Comparison of ENCODE assay signal across 8 cellular contexts in the genomic region with DNA sequence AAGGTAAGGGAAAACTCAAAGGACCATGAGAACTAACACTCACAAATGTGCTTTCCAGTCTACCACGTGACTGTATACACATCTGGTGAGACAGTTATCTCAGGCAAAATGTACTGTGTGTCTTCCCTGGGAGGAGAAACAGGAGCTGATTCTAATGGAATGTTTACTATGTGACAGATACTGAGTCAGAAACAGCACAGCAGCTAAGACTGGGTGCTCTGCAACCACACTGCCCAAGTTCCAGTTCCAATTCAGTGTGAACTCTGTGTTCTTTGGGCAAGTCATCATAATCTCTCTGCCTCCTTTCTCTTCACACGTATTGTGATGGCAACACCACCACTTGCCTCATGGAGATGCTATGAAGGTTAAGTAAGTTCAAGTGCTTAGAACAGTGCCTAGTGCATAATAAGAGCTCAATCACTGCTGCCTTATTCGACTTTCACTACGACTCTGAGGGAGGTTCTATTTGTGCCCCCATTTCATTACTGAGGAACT.
DNase-seq lines count a peak whose midpoint lies in the region; ATAC-seq and TF ChIP-seq lines count a peak whose summit lies in the region.

No MANE protein-coding gene starts in this region.

- intact Hi-C loops in activated B cell treated with CpG ODN at 0.5 μM for 24 hours (cut with micrococcal nuclease): no loop called here

- no peaks in the 10 kb centered on the region for H3K27me3 Mint-ChIP-seq in activated B cell treated with CpG ODN at 0.5 μM for 24 hours

- peak; percentile 51 for ATAC-seq in HG03066 (IDR thresholded peaks at IDR 0.05; ENCODE audit: low read depth, unreplicated experiment)
- ATAC-seq in activated B cell treated with CpG ODN at 0.5 μM for 24 hours (ENCODE audit: low read depth): peak; percentile 4

- no peak overlapping the region for H3K4me3 ChIP-seq in GM12865 (ENCODE audit: low read depth, low read length)
- no peak overlapping the region for H3K4me3 ChIP-seq in retinal pigment epithelial cell (ENCODE audit: low read length)

- CTCF ChIA-PET in activated B cell treated with CpG ODN at 0.5 μM for 24 hours (lab: Charles Lee): interaction anchor here (3.4 kb wide), 1 partner anchor 12 kb away, joined by 12 read pairs; no protein-coding TSS in a partner anchor

- TF ChIP-seq CTCF in GM12865 (IDR thresholded peaks at IDR 0.05; ENCODE audit: insufficient read depth, low read depth, low read length, missing control alignments): no peak
- TF ChIP-seq CTCF in activated B cell treated with CpG ODN at 0.5 μM for 24 hours (IDR thresholded peaks at IDR 0.05): no peak
- no peak for TF ChIP-seq CTCF in retinal pigment epithelial cell (conservative IDR thresholded peaks at IDR 0.05; ENCODE audit: low read depth, low read length)
- no peak for TF ChIP-seq CTCF in GM13976 (IDR thresholded peaks at IDR 0.05; ENCODE audit: borderline replicate concordance, control extremely low read depth, extremely low read depth, insufficient read depth, missing control alignments)

- H3K9me3 Mint-ChIP-seq in activated B cell treated with CpG ODN at 0.5 μM for 24 hours: no peaks in the 10 kb centered on the region

- peak overlapping the region; percentile 82 for H3K27ac Mint-ChIP-seq in activated B cell treated with CpG ODN at 0.5 μM for 24 hours

- peaks cover 72% of the 10 kb centered on the region for H3K4me1 Mint-ChIP-seq in activated B cell treated with CpG ODN at 0.5 μM for 24 hours

- H3K4me3 Mint-ChIP-seq in activated B cell treated with CpG ODN at 0.5 μM for 24 hours: peak overlapping the region; percentile 24

- in situ Hi-C loops in GM13976 (cut with MboI; ENCODE audit: low sequenced_read_pairs, unreplicated experiment): no loop called here

- POLR2A ChIA-PET in activated B cell treated with CpG ODN at 0.5 μM for 24 hours (lab: Charles Lee): interaction anchor here (0.6 to 1.6 kb wide), 5 partner anchors 14 to 741 kb away, joined by 3 to 6 read pairs (median 4); no protein-coding TSS in a partner anchor

- H3K36me3 Mint-ChIP-seq in activated B cell treated with CpG ODN at 0.5 μM for 24 hours (ENCODE audit: low read depth): peaks cover 33% of the 10 kb centered on the region

- DNase-seq in GM12865 (ENCODE audit: low read depth) (peak; percentile 69), activated B cell treated with CpG ODN at 0.5 μM for 24 hours (no peak), fibroblast of the conjunctiva (ENCODE audit: low read depth) (peak; percentile 95), retinal pigment epithelial cell (ENCODE audit: low read depth) (peak; percentile 80), NCI-H2081 (lab: John Stamatoyannopoulos, UW) (no peak), GM13976 (ENCODE audit: low spot score) (no peak)
- DNase-seq in activated effector memory CD4-positive, alpha-beta T cell treated with Interleukin-2 at 50 U/mL for 16 hours: no peak

Comparison
In these comparisons a context has a peak if more than half of its experiments do, and no peak if none do; other contexts are left out.
1. DNase-seq: peak in GM12865 (single experiment), fibroblast of the conjunctiva (single experiment) and retinal pigment epithelial cell (single experiment); none in activated B cell treated with CpG ODN at 0.5 μM for 24 hours (single experiment), activated effector memory CD4-positive, alpha-beta T cell treated with Interleukin-2 at 50 U/mL for 16 hours (single experiment), NCI-H2081 (0 of 2) and GM13976 (single experiment).